In genomic region chr5:142551242-142552067, GRCh38 we compare ENCODE assay signal across 1 cellular context.
A peak's percentile ranks its signal among the peaks of the same experiment; 100 is the strongest.
TF ChIP-seq lines count a peak whose summit lies in the region.

No MANE protein-coding gene starts in this region.

TF ChIP-seq in WTC11, 78 proteins besides CTCF, POLR2A, EP300 and RAD21 (continued from another document):
- peak; percentile 100 for TF ChIP-seq ETV6 (CRISPR knock-in tag; IDR thresholded peaks at IDR 0.05)
- peak; percentile 50; the same call in 1 of the 2 replicates for TF ChIP-seq FOXP4 (CRISPR knock-in tag; IDR thresholded peaks at IDR 0.05)
- no peak for TF ChIP-seq OVOL2 (CRISPR knock-in tag; IDR thresholded peaks at IDR 0.05; ENCODE audit: borderline replicate concordance)
- peak; percentile 41; the same call in 1 of the 2 replicates for TF ChIP-seq TEAD1 (CRISPR knock-in tag; IDR thresholded peaks at IDR 0.05)
- TF ChIP-seq IRF2 (CRISPR knock-in tag; IDR thresholded peaks at IDR 0.05; ENCODE audit: borderline replicate concordance, low read depth): no peak
- no peak for TF ChIP-seq ZMAT4 (CRISPR knock-in tag; IDR thresholded peaks at IDR 0.05)
- TF ChIP-seq NFATC4 (CRISPR knock-in tag; IDR thresholded peaks at IDR 0.05): no peak
- no peak for TF ChIP-seq SMAD3 (CRISPR knock-in tag; IDR thresholded peaks at IDR 0.05; ENCODE audit: borderline replicate concordance)
- no peak for TF ChIP-seq CREM (CRISPR knock-in tag; IDR thresholded peaks at IDR 0.05)
- TF ChIP-seq ZBTB43 (CRISPR knock-in tag; IDR thresholded peaks at IDR 0.05): no peak
- TF ChIP-seq KAT7 (CRISPR knock-in tag; IDR thresholded peaks at IDR 0.05; ENCODE audit: borderline replicate concordance): peak; percentile 50; the same call in 1 of the 2 replicates
- TF ChIP-seq JAZF1 (CRISPR knock-in tag; IDR thresholded peaks at IDR 0.05): no peak
- TF ChIP-seq FOXP1 (CRISPR knock-in tag; IDR thresholded peaks at IDR 0.05; ENCODE audit: borderline replicate concordance): peak; percentile 38; the same call in 1 of the 2 replicates
- TF ChIP-seq ATF6 (CRISPR knock-in tag; IDR thresholded peaks at IDR 0.05): no peak
- TF ChIP-seq, protein P1, sequence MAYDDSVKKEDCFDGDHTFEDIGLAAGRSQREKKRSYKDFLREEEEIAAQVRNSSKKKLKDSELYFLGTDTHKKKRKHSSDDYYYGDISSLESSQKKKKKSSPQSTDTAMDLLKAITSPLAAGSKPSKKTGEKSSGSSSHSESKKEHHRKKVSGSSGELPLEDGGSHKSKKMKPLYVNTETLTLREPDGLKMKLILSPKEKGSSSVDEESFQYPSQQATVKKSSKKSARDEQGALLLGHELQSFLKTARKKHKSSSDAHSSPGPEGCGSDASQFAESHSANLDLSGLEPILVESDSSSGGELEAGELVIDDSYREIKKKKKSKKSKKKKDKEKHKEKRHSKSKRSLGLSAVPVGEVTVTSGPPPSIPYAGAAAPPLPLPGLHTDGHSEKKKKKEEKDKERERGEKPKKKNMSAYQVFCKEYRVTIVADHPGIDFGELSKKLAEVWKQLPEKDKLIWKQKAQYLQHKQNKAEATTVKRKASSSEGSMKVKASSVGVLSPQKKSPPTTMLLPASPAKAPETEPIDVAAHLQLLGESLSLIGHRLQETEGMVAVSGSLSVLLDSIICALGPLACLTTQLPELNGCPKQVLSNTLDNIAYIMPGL (CRISPR knock-in tag; IDR thresholded peaks at IDR 0.05): 0 out of 2 replicates have a peak, but pooled peaks have one; percentile 35
- TF ChIP-seq NFE2L1 (CRISPR knock-in tag; IDR thresholded peaks at IDR 0.05): 0 out of 2 replicates have a peak, but pooled peaks have one; percentile 39
- TF ChIP-seq FOXK1 (CRISPR knock-in tag; IDR thresholded peaks at IDR 0.05): 0 out of 2 replicates have a peak, but pooled peaks have one; percentile 16
- TF ChIP-seq CBFB (CRISPR knock-in tag; IDR thresholded peaks at IDR 0.05; ENCODE audit: low read depth): no peak
- peak; percentile 99 for TF ChIP-seq ZNF423 (CRISPR knock-in tag; IDR thresholded peaks at IDR 0.05)
- TF ChIP-seq ZNF671 (CRISPR knock-in tag; IDR thresholded peaks at IDR 0.05): no peak
